Comparison of ENCODE assay signal across 8 cellular contexts in the genomic region with DNA sequence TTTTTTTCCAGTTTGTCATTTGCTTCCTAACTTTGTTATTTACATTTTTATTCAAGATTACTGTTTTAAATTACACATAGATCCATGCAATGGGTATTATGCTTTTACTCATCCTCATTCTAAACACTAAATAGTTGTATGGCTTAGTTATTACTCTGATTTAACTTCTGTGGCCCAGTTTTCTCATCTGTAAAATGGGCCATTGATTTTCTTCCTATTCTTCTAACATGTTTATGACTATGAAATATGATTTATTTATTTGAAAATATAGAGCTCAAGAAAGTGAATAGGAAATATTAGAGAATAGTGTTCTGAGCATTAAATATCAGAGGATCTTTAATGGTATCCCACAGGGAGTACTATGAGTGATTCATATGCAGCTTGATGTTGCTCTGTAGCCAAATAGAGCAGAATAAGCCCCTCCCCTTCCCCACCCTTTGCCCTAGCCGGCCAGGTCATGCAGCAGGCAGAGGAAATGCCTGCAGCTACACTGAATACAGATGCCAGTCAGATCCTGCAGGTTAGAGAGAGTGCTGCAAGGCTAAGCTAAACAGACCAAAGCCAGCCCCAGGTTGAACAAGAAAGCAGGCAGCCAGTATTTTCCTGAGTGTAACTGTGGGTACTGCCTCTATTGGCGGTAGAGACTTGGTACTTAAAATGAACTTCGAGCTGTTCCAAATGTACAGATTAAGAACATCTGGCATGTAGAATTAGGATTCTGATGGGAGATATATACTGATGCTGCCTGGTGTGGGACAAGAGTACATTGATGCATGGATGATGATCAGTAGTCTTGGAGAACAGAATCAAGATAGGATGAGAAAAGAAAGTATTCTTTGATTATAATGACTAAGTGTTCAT. TPM values are rescaled to one million over a fixed set of nuclear protein-coding genes. Genes with fewer than 3 reads are reported as not detected.
A peak's percentile ranks its signal among the peaks of the same experiment; 100 is the strongest.
DNase-seq lines count a peak whose midpoint lies in the region; ATAC-seq and TF ChIP-seq lines count a peak whose summit lies in the region.

No MANE protein-coding gene starts in this region.

- TF ChIP-seq CTCF in LNCaP clone FGC (IDR thresholded peaks at IDR 0.05; ENCODE audit: control insufficient read depth, extremely low read depth, insufficient read depth) (no peak), heart right ventricle (IDR thresholded peaks at IDR 0.05) (no peak)

- no peak overlapping the region for H3K4me3 ChIP-seq in LNCaP clone FGC (ENCODE audit: low read depth, low read length)
- H3K4me3 ChIP-seq in heart right ventricle = no peak overlapping the region

- WGBS in heart right ventricle, 2 donors = 19 to 27% methylated on average over 3 of the region's 3 CpGs

- DNase-seq in GM03348 (ENCODE audit: low spot score) = peak; percentile 74
- peak; percentile 15 for DNase-seq in LNCaP clone FGC (ENCODE audit: low read depth)
- peak; percentile 17 to 21 for DNase-seq in activated CD4-positive, alpha-beta T cell treated with anti-CD3 and anti-CD28 coated beads, Interleukin-2, amount 50 U/mL, for 4 hours
- DNase-seq in heart right ventricle = peak in 1 of 2 donors; percentile 32
- DNase-seq in stimulated activated naive CD8-positive, alpha-beta T cell treated with anti-CD3 and anti-CD28 coated beads, Interleukin-15, Interleukin-2, amounts not matched to agents 100 U/mL and 50 U/mL, for 24 hours = peak; percentile 42
- no peak for DNase-seq in Ammon's horn (ENCODE audit: low spot score)

- H3K9me3 ChIP-seq in heart right ventricle = no peaks in the 10 kb centered on the region

- H3K4me1 ChIP-seq in heart right ventricle = peaks cover 0 to 15% (median 9%) of the 10 kb centered on the region in 9 donors

- peak; percentile 48 for ATAC-seq in GM21717 (IDR thresholded peaks at IDR 0.05; ENCODE audit: unreplicated experiment)
- peak; percentile 47 to 91 (median 70) for ATAC-seq in heart right ventricle
- peak; percentile 85 for ATAC-seq in stimulated activated naive CD8-positive, alpha-beta T cell treated with anti-CD3 and anti-CD28 coated beads, Interleukin-15, Interleukin-2, amounts not matched to agents 100 U/mL and 50 U/mL, for 24 hours
- no peak for ATAC-seq in HG02571 (IDR thresholded peaks at IDR 0.05; ENCODE audit: unreplicated experiment)

- intact Hi-C loops in heart right ventricle (cut with DNase I) = loop anchor here in 5 of 10 donors (10.0 kb wide), 2 partner anchors 601 to 731 kb away; no protein-coding TSS in a partner anchor

- no peaks in the 10 kb centered on the region for H3K27me3 ChIP-seq in heart right ventricle

- no peak overlapping the region for H3K27ac ChIP-seq in heart right ventricle

- no peaks in the 10 kb centered on the region for H3K36me3 ChIP-seq in heart right ventricle

RNA-seq across cellular contexts. Expression of a gene that starts 11.7 kb away (rescaled TPM):
- 10 to 100 TPM; 48.6 to 87.1 (median 78.1) TPM for total RNA-seq in heart right ventricle
- polyA plus RNA-seq in heart right ventricle = 10 to 100 TPM; 45.7 to 56.5 TPM
